ENCODE assay signal across 18 cellular contexts in genomic region chr1:244144053-244144452, GRCh38.
A peak's percentile ranks its signal among the peaks of the same experiment; 100 is the strongest.
DNase-seq lines count a peak whose midpoint lies in the region; ATAC-seq and FAIRE-seq lines count a peak whose summit lies in the region.
"Had no signal": no experiment of that assay in that cellular context is flagged by ENCODE, and none has a peak within 500 bp of the region (broad histone marks: within the 10 kb centered on the region; RNA-seq: fewer than 3 reads in every experiment).

No MANE protein-coding gene starts in this region.

- H3K27ac Mint-ChIP-seq in activated T-helper 17 cell treated with anti-CD3 and anti-CD28 coated beads, Interleukin-2, amount 50 U/mL, for 72 hours, result no peak overlapping the region
- no peak overlapping the region for H3K27ac Mint-ChIP-seq in stimulated activated effector memory CD8-positive, alpha-beta T cell treated with anti-CD3 and anti-CD28 coated beads, Interleukin-12 subunit alpha, Interleukin-12 subunit beta, amount 100 ng/mL, for 72 hours
- H3K27ac Mint-ChIP-seq: CD4-positive, alpha-beta memory T cell; H9 had no signal

- no peaks in the 10 kb centered on the region for H3K9me3 Mint-ChIP-seq in activated T-helper 17 cell treated with anti-CD3 and anti-CD28 coated beads, Interleukin-2, amount 50 U/mL, for 72 hours
- no peaks in the 10 kb centered on the region for H3K9me3 Mint-ChIP-seq in stimulated activated effector memory CD8-positive, alpha-beta T cell treated with anti-CD3 and anti-CD28 coated beads, Interleukin-12 subunit alpha, Interleukin-12 subunit beta, amount 100 ng/mL, for 72 hours
- H3K9me3 Mint-ChIP-seq: H9 had no signal

- H3K4me1 ChIP-seq in small intestine (ENCODE audit: control insufficient read depth in 2 of 2, insufficient read depth in 1 of 2, low read depth in 1 of 2, low read length in 1 of 2), result no peaks in the 10 kb centered on the region

- peaks cover 4% of the 10 kb centered on the region for H3K27me3 Mint-ChIP-seq in activated T-helper 17 cell treated with anti-CD3 and anti-CD28 coated beads, Interleukin-2, amount 50 U/mL, for 72 hours

- H3K9me3 ChIP-seq in small intestine (ENCODE audit: control insufficient read depth, low read depth), result no peaks in the 10 kb centered on the region

- no peak overlapping the region for H3K4me3 Mint-ChIP-seq in activated T-helper 17 cell treated with anti-CD3 and anti-CD28 coated beads, Interleukin-2, amount 50 U/mL, for 72 hours
- no peak overlapping the region for H3K4me3 Mint-ChIP-seq in stimulated activated effector memory CD8-positive, alpha-beta T cell treated with anti-CD3 and anti-CD28 coated beads, Interleukin-12 subunit alpha, Interleukin-12 subunit beta, amount 100 ng/mL, for 72 hours
- H3K4me3 Mint-ChIP-seq: CD4-positive, alpha-beta memory T cell; H9 had no signal

- H3K4me3 ChIP-seq in small intestine (ENCODE audit: low read depth in 1 of 2, low read length in 2 of 2), result no peak overlapping the region
- H3K4me3 ChIP-seq: GM23248 had no signal

- DNase-seq in stimulated activated effector memory CD8-positive, alpha-beta T cell treated with anti-CD3 and anti-CD28 coated beads, Interleukin-12 subunit alpha, Interleukin-12 subunit beta, amount 100 ng/mL, for 72 hours (ENCODE audit: low spot score in 2 of 2), result no peak
- DNase-seq in stimulated activated naive CD8-positive, alpha-beta T cell treated with anti-CD3 and anti-CD28 coated beads, Interleukin-15, Interleukin-2, amounts not matched to agents 100 U/mL and 50 U/mL, for 24 hours, result no peak
- DNase-seq in GDM1 (lab: John Stamatoyannopoulos, UW) (no peak), small intestine (no peak), NCI-H2227 treated with DMSO at 0.1 percent for 48 hours (lab: John Stamatoyannopoulos, UW) (no peak)
- no peak for DNase-seq in activated naive CD4-positive, alpha-beta T cell treated with Interleukin-2 at 50 U/mL for 16 hours
- DNase-seq: C1 segment of cervical spinal cord; Calu3; CD4-positive, alpha-beta memory T cell; COR-L47; DMS53; DMS79 treated with DMSO at 0.1 percent for 48 hours; GM23248; H9 had no signal

- H3K27me3 ChIP-seq in small intestine (ENCODE audit: control insufficient read depth in 2 of 2, insufficient read depth in 2 of 2, low read length in 2 of 2), result no peaks in the 10 kb centered on the region

- peak; percentile 54 for ATAC-seq in HG02870 (IDR thresholded peaks at IDR 0.05; ENCODE audit: unreplicated experiment)
- peak; percentile 50 for ATAC-seq in activated T-helper 17 cell treated with anti-CD3 and anti-CD28 coated beads, Interleukin-2, amount 50 U/mL, for 72 hours (replicated peaks)
- peak; percentile 42 for ATAC-seq in stimulated activated effector memory CD8-positive, alpha-beta T cell treated with anti-CD3 and anti-CD28 coated beads, Interleukin-12 subunit alpha, Interleukin-12 subunit beta, amount 100 ng/mL, for 72 hours
- peak; percentile 36 for ATAC-seq in stimulated activated naive CD8-positive, alpha-beta T cell treated with anti-CD3 and anti-CD28 coated beads, Interleukin-15, Interleukin-2, amounts not matched to agents 100 U/mL and 50 U/mL, for 24 hours
- ATAC-seq: HCT116 had no signal

- H3K4me1 Mint-ChIP-seq in activated T-helper 17 cell treated with anti-CD3 and anti-CD28 coated beads, Interleukin-2, amount 50 U/mL, for 72 hours, result no peaks in the 10 kb centered on the region
- H3K4me1 Mint-ChIP-seq in stimulated activated effector memory CD8-positive, alpha-beta T cell treated with anti-CD3 and anti-CD28 coated beads, Interleukin-12 subunit alpha, Interleukin-12 subunit beta, amount 100 ng/mL, for 72 hours, result no peaks in the 10 kb centered on the region
- H3K4me1 Mint-ChIP-seq: CD4-positive, alpha-beta memory T cell had no signal

- no peaks in the 10 kb centered on the region for H3K36me3 ChIP-seq in small intestine (ENCODE audit: control insufficient read depth in 2 of 2, insufficient read depth in 2 of 2, low read length in 2 of 2)

- H3K27ac ChIP-seq in small intestine (ENCODE audit: low read depth in 1 of 2, low read length in 1 of 2), result no peak overlapping the region
- H3K27ac ChIP-seq: GM23248 had no signal

- WGBS in small intestine, 3 donors, result 82 to 98% (median 88%) methylated on average over 2 of the region's 2 CpGs

- no peaks in the 10 kb centered on the region for H3K36me3 Mint-ChIP-seq in activated T-helper 17 cell treated with anti-CD3 and anti-CD28 coated beads, Interleukin-2, amount 50 U/mL, for 72 hours (ENCODE audit: low read depth)
- no peaks in the 10 kb centered on the region for H3K36me3 Mint-ChIP-seq in stimulated activated effector memory CD8-positive, alpha-beta T cell treated with anti-CD3 and anti-CD28 coated beads, Interleukin-12 subunit alpha, Interleukin-12 subunit beta, amount 100 ng/mL, for 72 hours
- H3K36me3 Mint-ChIP-seq: CD4-positive, alpha-beta memory T cell had no signal

- no peak for FAIRE-seq in small intestine (lab: Jason Lieb, UNC)
- FAIRE-seq: GM19239 had no signal
